In genomic region chr16:4113358-4114256, GRCh38 we compare ENCODE assay signal across 9 cellular contexts. TPM values are rescaled to one million over a fixed set of nuclear protein-coding genes. Genes with fewer than 3 reads are reported as not detected.
A peak's percentile ranks its signal among the peaks of the same experiment; 100 is the strongest.
DNase-seq lines count a peak whose midpoint lies in the region; ATAC-seq and TF ChIP-seq lines count a peak whose summit lies in the region.
"Had no signal": no experiment of that assay in that cellular context is flagged by ENCODE, and none has a peak within 500 bp of the region (broad histone marks: within the 10 kb centered on the region; RNA-seq: fewer than 3 reads in every experiment).

No MANE protein-coding gene starts in this region.

- intact Hi-C loops in activated CD4-positive, alpha-beta memory T cell treated with anti-CD3 and anti-CD28 coated beads for 36 hours (cut with micrococcal nuclease) = no loop called here

- H3K4me1 ChIP-seq in right atrium auricular region = peaks cover 0 to 56% of the 10 kb centered on the region in 2 donors

- H3K27ac Mint-ChIP-seq in T-helper 1 cell treated with Interleukin-12 subunit alpha and Interleukin-12 subunit beta and Interleukin-4 antibody, amounts not matched to agents 30 μg/mL and 1 μg/mL, for 36 hours = no peak overlapping the region
- H3K27ac Mint-ChIP-seq in activated CD4-positive, alpha-beta memory T cell treated with anti-CD3 and anti-CD28 coated beads for 36 hours = no peak overlapping the region
- no peak overlapping the region for H3K27ac Mint-ChIP-seq in stimulated activated effector memory CD8-positive, alpha-beta T cell treated with anti-CD3 and anti-CD28 coated beads, Interleukin-12 subunit alpha, Interleukin-12 subunit beta, amount 100 ng/mL, for 72 hours

- POLR2A ChIA-PET in activated CD4-positive, alpha-beta memory T cell treated with anti-CD3 and anti-CD28 coated beads for 36 hours (lab: Charles Lee) = no interaction called here

- no peak for ATAC-seq in stimulated activated effector memory CD8-positive, alpha-beta T cell treated with anti-CD3 and anti-CD28 coated beads, Interleukin-12 subunit alpha, Interleukin-12 subunit beta, amount 100 ng/mL, for 72 hours

- CTCF ChIA-PET in activated CD4-positive, alpha-beta memory T cell treated with anti-CD3 and anti-CD28 coated beads for 36 hours (lab: Charles Lee) = interaction anchor here (1.0 to 3.5 kb wide), 2 partner anchors 140 to 175 kb away, joined by 3 to 19 read pairs; no protein-coding TSS in a partner anchor

- peak overlapping the region; percentile 15 to 38 for H3K4me3 ChIP-seq in right atrium auricular region

- H3K36me3 ChIP-seq in right atrium auricular region = no peaks in the 10 kb centered on the region

- no peak for TF ChIP-seq CTCF in right atrium auricular region (IDR thresholded peaks at IDR 0.05)

- peaks cover 14% of the 10 kb centered on the region for H3K27me3 Mint-ChIP-seq in T-helper 1 cell treated with Interleukin-12 subunit alpha and Interleukin-12 subunit beta and Interleukin-4 antibody, amounts not matched to agents 30 μg/mL and 1 μg/mL, for 36 hours (ENCODE audit: low read depth)
- no peaks in the 10 kb centered on the region for H3K27me3 Mint-ChIP-seq in activated CD4-positive, alpha-beta memory T cell treated with anti-CD3 and anti-CD28 coated beads for 36 hours

- H3K9me3 Mint-ChIP-seq in T-helper 1 cell treated with Interleukin-12 subunit alpha and Interleukin-12 subunit beta and Interleukin-4 antibody, amounts not matched to agents 30 μg/mL and 1 μg/mL, for 36 hours = no peaks in the 10 kb centered on the region
- no peaks in the 10 kb centered on the region for H3K9me3 Mint-ChIP-seq in activated CD4-positive, alpha-beta memory T cell treated with anti-CD3 and anti-CD28 coated beads for 36 hours
- H3K9me3 Mint-ChIP-seq in stimulated activated effector memory CD8-positive, alpha-beta T cell treated with anti-CD3 and anti-CD28 coated beads, Interleukin-12 subunit alpha, Interleukin-12 subunit beta, amount 100 ng/mL, for 72 hours = no peaks in the 10 kb centered on the region

- H3K27ac ChIP-seq in right atrium auricular region = peak overlapping the region; percentile 70 to 83
- H3K27ac ChIP-seq: C4-2B had no signal

- H3K36me3 Mint-ChIP-seq in T-helper 1 cell treated with Interleukin-12 subunit alpha and Interleukin-12 subunit beta and Interleukin-4 antibody, amounts not matched to agents 30 μg/mL and 1 μg/mL, for 36 hours (ENCODE audit: low read depth) = peaks cover 25% of the 10 kb centered on the region
- H3K36me3 Mint-ChIP-seq in activated CD4-positive, alpha-beta memory T cell treated with anti-CD3 and anti-CD28 coated beads for 36 hours = peaks cover 6% of the 10 kb centered on the region
- peaks cover 10% of the 10 kb centered on the region for H3K36me3 Mint-ChIP-seq in stimulated activated effector memory CD8-positive, alpha-beta T cell treated with anti-CD3 and anti-CD28 coated beads, Interleukin-12 subunit alpha, Interleukin-12 subunit beta, amount 100 ng/mL, for 72 hours

- no peak for DNase-seq in T-helper 1 cell
- DNase-seq in activated CD4-positive, alpha-beta memory T cell treated with anti-CD3 and anti-CD28 coated beads for 36 hours = no peak
- no peak for DNase-seq in right atrium auricular region (ENCODE audit: low spot score)
- DNase-seq in stimulated activated effector memory CD8-positive, alpha-beta T cell treated with anti-CD3 and anti-CD28 coated beads, Interleukin-12 subunit alpha, Interleukin-12 subunit beta, amount 100 ng/mL, for 72 hours (ENCODE audit: low spot score in 2 of 2) = no peak
- DNase-seq in HT-29 (ENCODE audit: low spot score) = no peak
- no peak for DNase-seq in NCI-H1105 (lab: John Stamatoyannopoulos, UW)
- no peak for DNase-seq in SHP77 treated with DMSO at 0.1 percent for 48 hours (lab: John Stamatoyannopoulos, UW)

- no peaks in the 10 kb centered on the region for H3K27me3 ChIP-seq in right atrium auricular region

- peak overlapping the region; percentile 76 for H3K4me3 Mint-ChIP-seq in T-helper 1 cell treated with Interleukin-12 subunit alpha and Interleukin-12 subunit beta and Interleukin-4 antibody, amounts not matched to agents 30 μg/mL and 1 μg/mL, for 36 hours
- H3K4me3 Mint-ChIP-seq in activated CD4-positive, alpha-beta memory T cell treated with anti-CD3 and anti-CD28 coated beads for 36 hours = peak overlapping the region; percentile 23
- H3K4me3 Mint-ChIP-seq in stimulated activated effector memory CD8-positive, alpha-beta T cell treated with anti-CD3 and anti-CD28 coated beads, Interleukin-12 subunit alpha, Interleukin-12 subunit beta, amount 100 ng/mL, for 72 hours = peak overlapping the region; percentile 61

- peaks cover 50% of the 10 kb centered on the region for H3K4me1 Mint-ChIP-seq in T-helper 1 cell treated with Interleukin-12 subunit alpha and Interleukin-12 subunit beta and Interleukin-4 antibody, amounts not matched to agents 30 μg/mL and 1 μg/mL, for 36 hours (ENCODE audit: low read depth)
- peaks cover 48% of the 10 kb centered on the region for H3K4me1 Mint-ChIP-seq in activated CD4-positive, alpha-beta memory T cell treated with anti-CD3 and anti-CD28 coated beads for 36 hours (ENCODE audit: low read depth)
- peaks cover 71% of the 10 kb centered on the region for H3K4me1 Mint-ChIP-seq in stimulated activated effector memory CD8-positive, alpha-beta T cell treated with anti-CD3 and anti-CD28 coated beads, Interleukin-12 subunit alpha, Interleukin-12 subunit beta, amount 100 ng/mL, for 72 hours

- H3K9me3 ChIP-seq in right atrium auricular region = no peaks in the 10 kb centered on the region

RNA-seq across cellular contexts. Expression of gene ADCY9, which starts 2.6 kb away (rescaled TPM):
- 1 to 10 TPM; 3.8 to 4.9 TPM for total RNA-seq in activated CD4-positive, alpha-beta memory T cell treated with anti-CD3 and anti-CD28 coated beads for 36 hours
- 10 to 100 TPM; 31.5 to 42.2 TPM for total RNA-seq in right atrium auricular region
- total RNA-seq in HT-29 (2014; rRNA removed; shearing (Covaris generic)) = 0.42 and 1.8 TPM in 2 replicates

Comparison
In these comparisons a context has a peak if more than half of its experiments do, and no peak if none do; other contexts are left out.
1. H3K4me3 Mint-ChIP-seq: peak in every context shown above with its lines; median percentile 76 in T-helper 1 cell treated with Interleukin-12 subunit alpha and Interleukin-12 subunit beta and Interleukin-4 antibody, amounts not matched to agents 30 μg/mL and 1 μg/mL, for 36 hours; 61 in stimulated activated effector memory CD8-positive, alpha-beta T cell treated with anti-CD3 and anti-CD28 coated beads, Interleukin-12 subunit alpha, Interleukin-12 subunit beta, amount 100 ng/mL, for 72 hours; 23 in activated CD4-positive, alpha-beta memory T cell treated with anti-CD3 and anti-CD28 coated beads for 36 hours.
2. RNA of gene ADCY9, which starts 2.6 kb away (total RNA-seq): 31.5 to 42.2 TPM in right atrium auricular region; 3.8 to 4.9 TPM in activated CD4-positive, alpha-beta memory T cell treated with anti-CD3 and anti-CD28 coated beads for 36 hours and 0.42 to 1.8 TPM in HT-29; every median in the first group is over 4 times any median in the second.